ENCODE assay signal across 26 cellular contexts in the genomic region with DNA sequence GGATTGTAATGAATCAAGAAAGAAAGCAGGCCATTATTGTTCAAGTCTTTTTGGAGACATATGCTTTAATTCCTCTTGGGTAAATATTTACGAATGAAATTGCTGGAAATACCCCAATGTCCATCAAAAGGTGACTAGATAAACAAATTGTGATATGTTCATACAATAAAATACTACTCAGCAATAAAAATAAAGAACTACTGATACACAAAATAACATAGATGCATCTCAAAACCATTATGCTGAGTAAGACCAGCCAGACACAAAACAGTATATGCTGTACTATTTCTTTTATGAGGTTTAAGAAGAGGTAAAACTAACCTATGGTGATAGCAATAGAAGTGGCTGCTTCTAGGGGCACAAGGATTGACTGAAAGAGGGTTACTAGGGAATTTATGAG.
"Had no signal": no experiment of that assay in that cellular context is flagged by ENCODE, and none has a peak within 500 bp of the region (broad histone marks: within the 10 kb centered on the region; RNA-seq: fewer than 3 reads in every experiment).

No MANE protein-coding gene starts in this region.

- DNase-seq: cortex of kidney; effector CD8-positive, alpha-beta T cell; effector memory CD8-positive, alpha-beta T cell; endodermal cell; erythroblast; esophagus squamous epithelium; foreskin fibroblast; foreskin melanocyte; gastrocnemius medialis; glutamatergic neuron; head of caudate nucleus; heart right ventricle; hippocampal formation; left cardiac atrium; left lung; left ventricle myocardium superior; lower lobe of right lung; mesenchymal stem cell; mucosa of descending colon; naive B cell; naive thymus-derived CD8-positive, alpha-beta T cell had no signal

- H3K27me3 ChIP-seq: esophagus squamous epithelium, gastrocnemius medialis, heart right ventricle, left lung had no signal

- H3K27ac ChIP-seq: epithelial cell of prostate, esophagus squamous epithelium, gastrocnemius medialis, heart right ventricle, left lung, lower lobe of right lung had no signal

- H3K4me1 ChIP-seq: gastrocnemius medialis, left lung had no signal

- H3K36me3 ChIP-seq: esophagus squamous epithelium, gastrocnemius medialis, heart right ventricle, left lung, lower lobe of right lung had no signal

- H3K9me3 ChIP-seq: esophagus squamous epithelium, gastrocnemius medialis, left lung, lower lobe of right lung, mucosa of descending colon had no signal

- FAIRE-seq: endometrium, islet of Langerhans, keratinocyte had no signal

- ATAC-seq: effector memory CD8-positive, alpha-beta T cell; esophagus mucosa; gastrocnemius medialis; heart right ventricle; left cardiac atrium; left lung; left ventricle myocardium superior; lower lobe of right lung; mucosa of descending colon; naive thymus-derived CD8-positive, alpha-beta T cell had no signal

- H3K4me3 ChIP-seq: esophagus squamous epithelium, gastrocnemius medialis, heart right ventricle, left lung, lower lobe of right lung, mucosa of descending colon had no signal
